8 cellular contexts compared by ENCODE assay signal in genomic region chr6:27890351-27891299, GRCh38. TPM values are rescaled to one million over a fixed set of nuclear protein-coding genes. Genes with fewer than 3 reads are reported as not detected.
DNase-seq lines count a peak whose midpoint lies in the region; ATAC-seq lines count a peak whose summit lies in the region.

No MANE protein-coding gene starts in this region.

- DNase-seq in CD1c-positive myeloid dendritic cell (ENCODE audit: extremely low spot score) (peak; percentile 74), RKO (ENCODE audit: low spot score) (peak; percentile 60), germinal center (ENCODE audit: low spot score) (peak; percentile 82), pulmonary artery endothelial cell (ENCODE audit: low read depth, low spot score) (peak; percentile 73), cortex of kidney (lab: John Stamatoyannopoulos, UW) (no peak)
- DNase-seq in activated gamma-delta T cell treated with anti-CD3 and anti-CD28 coated beads, Interleukin-2, amount 50 U/mL, for 16 hours (ENCODE audit: low read depth): peak; percentile 50

- peak; percentile 46 for ATAC-seq in GM19324 (IDR thresholded peaks at IDR 0.05; ENCODE audit: low FRiP score, unreplicated experiment)
- peak; percentile 48 for ATAC-seq in HG03354 (IDR thresholded peaks at IDR 0.05; ENCODE audit: poor library complexity, severe bottlenecking, unreplicated experiment)

RNA-seq across cellular contexts. Expression of gene OR2B2, which starts 21.6 kb away (rescaled TPM):
- not detected in 2 replicates for total RNA-seq in pulmonary artery endothelial cell
